In genomic region chr9:120698766-120699165, GRCh38 we compare ENCODE assay signal across 18 cellular contexts. TPM values are rescaled to one million over a fixed set of nuclear protein-coding genes. Genes with fewer than 3 reads are reported as not detected.
DNase-seq lines count a peak whose midpoint lies in the region; ATAC-seq and TF ChIP-seq lines count a peak whose summit lies in the region.
"Had no signal": no experiment of that assay in that cellular context is flagged by ENCODE, and none has a peak within 500 bp of the region (broad histone marks: within the 10 kb centered on the region; RNA-seq: fewer than 3 reads in every experiment).

No MANE protein-coding gene starts in this region.

- H3K9me3 Mint-ChIP-seq in activated CD8-positive, alpha-beta T cell treated with anti-CD3 and anti-CD28 coated beads, Interleukin-2, amount 10 ng/mL, durations not matched to agents 7 days and 5 days (ENCODE audit: insufficient read depth): no peaks in the 10 kb centered on the region
- H3K9me3 Mint-ChIP-seq: neural crest cell, type B pancreatic cell, WTC11 had no signal

- no peaks in the 10 kb centered on the region for H3K36me3 Mint-ChIP-seq in activated CD8-positive, alpha-beta T cell treated with anti-CD3 and anti-CD28 coated beads, Interleukin-2, amount 10 ng/mL, durations not matched to agents 7 days and 5 days (ENCODE audit: low read depth)
- H3K36me3 Mint-ChIP-seq: type B pancreatic cell, WTC11 had no signal

- DNase-seq in COR-L47 (lab: John Stamatoyannopoulos, UW) (peak; percentile 87), NCI-H1694 treated with DMSO at 0.1 percent for 48 hours (lab: John Stamatoyannopoulos, UW) (peak; percentile 90), iris pigment epithelial cell (ENCODE audit: low read depth) (peak; percentile 37), mucosa of gallbladder (ENCODE audit: low spot score) (no peak)
- DNase-seq in activated CD8-positive, alpha-beta T cell treated with anti-CD3 and anti-CD28 coated beads, Interleukin-2, amount 10 ng/mL, durations not matched to agents 7 days and 5 days: no peak
- no peak for DNase-seq in stimulated activated naive CD8-positive, alpha-beta T cell treated with anti-CD3 and anti-CD28 coated beads, Interleukin-15, Interleukin-2, amounts not matched to agents 100 U/mL and 50 U/mL, for 24 hours
- no peak for DNase-seq in activated CD8-positive, alpha-beta memory T cell treated with anti-CD3 and anti-CD28 coated beads, Interleukin-2, amount 50 U/mL, for 48 hours
- DNase-seq: DMS153; Kasumi-1; mesendoderm; NCI-H2107; PC-3; sigmoid colon; stimulated activated CD4-positive, alpha-beta T cell treated with anti-CD3 and anti-CD28 coated beads, Interleukin-4, amount 100 ng/mL, for 1 hour had no signal

- CTCF ChIA-PET in activated CD8-positive, alpha-beta T cell treated with anti-CD3 and anti-CD28 coated beads, Interleukin-2, amount 10 ng/mL, durations not matched to agents 7 days and 5 days (lab: Charles Lee): no interaction called here

- no peaks in the 10 kb centered on the region for H3K27me3 Mint-ChIP-seq in activated CD8-positive, alpha-beta T cell treated with anti-CD3 and anti-CD28 coated beads, Interleukin-2, amount 10 ng/mL, durations not matched to agents 7 days and 5 days (ENCODE audit: low read depth)
- H3K27me3 Mint-ChIP-seq: type B pancreatic cell had no signal

- POLR2A ChIA-PET in activated CD8-positive, alpha-beta T cell treated with anti-CD3 and anti-CD28 coated beads, Interleukin-2, amount 10 ng/mL, durations not matched to agents 7 days and 5 days (lab: Charles Lee): no interaction called here

- peak; percentile 39 for ATAC-seq in SK-N-SH treated with all-trans-retinoic acid at 6 μM for 48 hours
- no peak for ATAC-seq in activated CD8-positive, alpha-beta T cell treated with anti-CD3 and anti-CD28 coated beads, Interleukin-2, amount 10 ng/mL, durations not matched to agents 7 days and 5 days
- no peak for ATAC-seq in stimulated activated naive CD8-positive, alpha-beta T cell treated with anti-CD3 and anti-CD28 coated beads, Interleukin-15, Interleukin-2, amounts not matched to agents 100 U/mL and 50 U/mL, for 24 hours
- ATAC-seq: PC-3, WTC11 had no signal

- H3K27ac Mint-ChIP-seq in activated CD8-positive, alpha-beta T cell treated with anti-CD3 and anti-CD28 coated beads, Interleukin-2, amount 10 ng/mL, durations not matched to agents 7 days and 5 days: no peak overlapping the region
- H3K27ac Mint-ChIP-seq: type B pancreatic cell, WTC11 had no signal

- peaks cover 14% of the 10 kb centered on the region for H3K4me1 Mint-ChIP-seq in activated CD8-positive, alpha-beta T cell treated with anti-CD3 and anti-CD28 coated beads, Interleukin-2, amount 10 ng/mL, durations not matched to agents 7 days and 5 days (ENCODE audit: low read depth)
- H3K4me1 Mint-ChIP-seq: WTC11 had no signal

- H3K4me3 Mint-ChIP-seq in activated CD8-positive, alpha-beta T cell treated with anti-CD3 and anti-CD28 coated beads, Interleukin-2, amount 10 ng/mL, durations not matched to agents 7 days and 5 days: no peak overlapping the region
- H3K4me3 Mint-ChIP-seq: neural crest cell, type B pancreatic cell, WTC11 had no signal

TF ChIP-seq in SK-N-SH treated with all-trans-retinoic acid at 6 μM for 48 hours, 23 proteins besides CTCF, POLR2A, EP300 and RAD21:
- TF ChIP-seq ZC3H10 (CRISPR knock-in tag; IDR thresholded peaks at IDR 0.05) (no peak), ISL1 (CRISPR knock-in tag; IDR thresholded peaks at IDR 0.05) (peak; percentile 66)

RNA-seq across cellular contexts. Expression of gene MEGF9, which starts 15.5 kb away (rescaled TPM):
- 1 to 10 TPM; 6.3 to 6.7 TPM for total RNA-seq in activated CD8-positive, alpha-beta T cell treated with anti-CD3 and anti-CD28 coated beads, Interleukin-2, amount 10 ng/mL, durations not matched to agents 7 days and 5 days
- 15.5 TPM for total RNA-seq in mucosa of gallbladder

Comparison
In these comparisons a context has a peak if more than half of its experiments do, and no peak if none do; other contexts are left out.
1. DNase-seq: peak in COR-L47 (single experiment), NCI-H1694 treated with DMSO at 0.1 percent for 48 hours (single experiment) and iris pigment epithelial cell (single experiment); none in activated CD8-positive, alpha-beta T cell treated with anti-CD3 and anti-CD28 coated beads, Interleukin-2, amount 10 ng/mL, durations not matched to agents 7 days and 5 days (single experiment), mucosa of gallbladder (single experiment), stimulated activated naive CD8-positive, alpha-beta T cell treated with anti-CD3 and anti-CD28 coated beads, Interleukin-15, Interleukin-2, amounts not matched to agents 100 U/mL and 50 U/mL, for 24 hours (single experiment) and activated CD8-positive, alpha-beta memory T cell treated with anti-CD3 and anti-CD28 coated beads, Interleukin-2, amount 50 U/mL, for 48 hours (single experiment).